8 cellular contexts compared by ENCODE assay signal in the genomic region with DNA sequence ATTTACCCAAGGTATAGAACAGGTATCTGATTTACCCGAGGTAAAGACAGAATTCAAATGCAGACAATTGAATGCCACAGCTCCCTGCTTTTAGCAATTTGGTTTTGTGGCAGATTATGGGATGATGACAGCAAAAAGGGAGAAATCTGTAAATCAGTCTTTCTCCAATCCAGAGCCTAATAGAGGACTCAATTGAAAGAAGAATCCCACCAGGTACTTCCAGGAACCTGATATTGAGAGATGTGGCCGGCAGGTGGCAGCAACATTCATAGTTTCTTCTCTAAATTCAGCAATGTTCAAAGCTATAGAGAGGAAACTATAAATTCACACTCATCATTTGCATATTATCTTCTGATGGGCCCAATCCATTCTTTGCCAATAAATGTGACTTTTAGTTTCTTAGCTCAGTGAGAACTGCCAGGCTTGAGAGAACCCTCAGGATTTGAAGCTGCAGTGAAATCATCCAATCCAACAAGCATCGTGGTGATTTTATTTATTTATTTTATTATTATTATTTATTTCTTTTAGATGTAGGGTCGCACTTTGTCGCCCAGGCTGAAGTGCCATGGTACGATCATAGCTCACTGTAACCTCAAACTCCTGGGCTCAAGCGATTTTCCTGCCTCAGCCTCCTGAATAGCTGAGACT. TPM values are rescaled to one million over a fixed set of nuclear protein-coding genes. Genes with fewer than 3 reads are reported as not detected.
DNase-seq lines count a peak whose midpoint lies in the region; ATAC-seq, FAIRE-seq and TF ChIP-seq lines count a peak whose summit lies in the region.

No MANE protein-coding gene starts in this region.

- no peaks in the 10 kb centered on the region for H3K9me3 ChIP-seq in HepG2 (ENCODE audit: low read length)

- no peaks in the 10 kb centered on the region for H4K20me1 ChIP-seq in HepG2 (ENCODE audit: insufficient read depth, low read length)

- in situ Hi-C loops in HepG2 (cut with HindIII; ENCODE audit: extremely low pct_ligation_motif_present, low pct_unique_long_range_greater_than_20kb), result loop anchor here (25.0 kb wide), 1 partner anchor 272 kb away; a partner anchor contains a TSS

- FAIRE-seq in HepG2 (lab: Jason Lieb, UNC), result peak; percentile 21

- H3K4me3 ChIP-seq in HepG2 (replicated peaks in 1 of 3; ENCODE audit: insufficient read depth in 1 of 3, low read depth in 2 of 3, low read length in 3 of 3), result no peak overlapping the region

- BruUV-seq in HepG2 (replicated peaks; lab: Mats Ljungman, UMichigan), result no TSS peak

- no peak for TF ChIP-seq EP300 in HepG2 (IDR thresholded peaks at IDR 0.05; ENCODE audit: low read depth in 2 of 2, low read length in 2 of 2)
- no peak for TF ChIP-seq EP300 in HepG2 (CRISPR knock-in tag; IDR thresholded peaks at IDR 0.05; ENCODE audit: borderline replicate concordance)

- ATAC-seq in HepG2 (peak; percentile 50), GM18861 (IDR thresholded peaks at IDR 0.05; ENCODE audit: unreplicated experiment) (no peak)

- H3K79me2 ChIP-seq in HepG2 (ENCODE audit: insufficient read depth, low read length), result no peaks in the 10 kb centered on the region

- no peaks in the 10 kb centered on the region for H3K36me3 ChIP-seq in HepG2 (replicated peaks in 1 of 2; ENCODE audit: control insufficient read depth in 1 of 2, insufficient read depth in 2 of 2, low read length in 2 of 2)

- H3K27ac ChIP-seq in 22Rv1, result no peak overlapping the region
- no peak overlapping the region for H3K27ac ChIP-seq in HepG2 (ENCODE audit: extremely low read length, insufficient read depth, low read length)

- intact Hi-C loops in HepG2 (cut with micrococcal nuclease; ENCODE audit: unreplicated experiment), result loop anchor here (5.0 kb wide), 1 partner anchor 243 kb away; no protein-coding TSS in a partner anchor

- POLR2A ChIA-PET in HepG2 (lab: Yijun Ruan, JAX), result interaction anchor here (1.3 to 2.8 kb wide), 3 partner anchors 9 to 124 kb away, joined by 3 to 14 read pairs (median 6); a partner anchor contains a TSS

- TF ChIP-seq POLR2A in HepG2 (IDR thresholded peaks at IDR 0.05; ENCODE audit: insufficient read depth in 1 of 2, low read depth in 2 of 2, low read length in 2 of 2), result no peak

- H3K4me2 ChIP-seq in HepG2 (ENCODE audit: low read depth, low read length), result no peak overlapping the region

- H3K27me3 ChIP-seq in HepG2 (ENCODE audit: control insufficient read depth in 1 of 2, insufficient read depth in 2 of 2, low read length in 2 of 2), result no peaks in the 10 kb centered on the region

- CTCF ChIA-PET in HepG2 (lab: Yijun Ruan, JAX; ENCODE audit: low intra/inter-chr PET ratio, low total read pairs), result interaction anchor here (0.7 to 1.1 kb wide), 2 partner anchors 8 to 50 kb away, joined by 3 to 4 read pairs; no protein-coding TSS in a partner anchor

- peak; percentile 22 for DNase-seq in GM19238 (ENCODE audit: insufficient read length, low spot score)
- peak; percentile 20 for DNase-seq in NCI-H226
- peak; percentile 48 for DNase-seq in activated CD4-positive, CD25-positive, alpha-beta regulatory T cell treated with anti-CD3 and anti-CD28 coated beads, Interleukin-2, amount 50 U/mL, for 16 hours (ENCODE audit: low read depth, low spot score)
- DNase-seq in central memory CD4-positive, alpha-beta T cell, result peak; percentile 52
- peak; percentile 52 for DNase-seq in HepG2 (ENCODE audit: low spot score)
- DNase-seq in stimulated activated CD4-positive, alpha-beta T cell treated with anti-CD3 and anti-CD28 coated beads, TNF-alpha, amount 100 ng/mL, for 48 hours (ENCODE audit: low read depth in 3 of 3), result peak; percentile 42 to 47 (median 47)

- H3K4me1 ChIP-seq in HepG2 (ENCODE audit: insufficient read depth, low read length), result peaks cover 9% of the 10 kb centered on the region; the same call in 1 of the 2 replicates

- no peak overlapping the region for H3K9ac ChIP-seq in HepG2 (ENCODE audit: insufficient read depth, low read depth, low read length)

- TF ChIP-seq RAD21 in HepG2 (CRISPR knock-in tag; IDR thresholded peaks at IDR 0.05), result peak; percentile 27; the same call in 1 of the 2 replicates

- WGBS in HepG2 (ENCODE audit: low lambda C conversion rate), result 28% methylated on average over 7 of the region's 7 CpGs

- TF ChIP-seq CTCF in 22Rv1 (IDR thresholded peaks at IDR 0.05), result peak; percentile 79
- peak; percentile 71 for TF ChIP-seq CTCF in HepG2 (CRISPR knock-in tag; IDR thresholded peaks at IDR 0.05)

- no peak overlapping the region for H2AFZ ChIP-seq in HepG2 (ENCODE audit: low read length)

TF ChIP-seq in HepG2, 621 proteins besides CTCF, POLR2A, EP300 and RAD21 (continues in another document):
- TF ChIP-seq NR2F2 (IDR thresholded peaks at IDR 0.05; ENCODE audit: borderline replicate concordance, low read depth), result no peak
- no peak for TF ChIP-seq FIP1L1 (IDR thresholded peaks at IDR 0.05; ENCODE audit: borderline replicate concordance, insufficient read depth, low read depth, low read length)
- TF ChIP-seq, protein P1, sequence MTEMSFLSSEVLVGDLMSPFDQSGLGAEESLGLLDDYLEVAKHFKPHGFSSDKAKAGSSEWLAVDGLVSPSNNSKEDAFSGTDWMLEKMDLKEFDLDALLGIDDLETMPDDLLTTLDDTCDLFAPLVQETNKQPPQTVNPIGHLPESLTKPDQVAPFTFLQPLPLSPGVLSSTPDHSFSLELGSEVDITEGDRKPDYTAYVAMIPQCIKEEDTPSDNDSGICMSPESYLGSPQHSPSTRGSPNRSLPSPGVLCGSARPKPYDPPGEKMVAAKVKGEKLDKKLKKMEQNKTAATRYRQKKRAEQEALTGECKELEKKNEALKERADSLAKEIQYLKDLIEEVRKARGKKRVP (CRISPR knock-in tag; IDR thresholded peaks at IDR 0.05), result no peak
- TF ChIP-seq, protein P2, sequence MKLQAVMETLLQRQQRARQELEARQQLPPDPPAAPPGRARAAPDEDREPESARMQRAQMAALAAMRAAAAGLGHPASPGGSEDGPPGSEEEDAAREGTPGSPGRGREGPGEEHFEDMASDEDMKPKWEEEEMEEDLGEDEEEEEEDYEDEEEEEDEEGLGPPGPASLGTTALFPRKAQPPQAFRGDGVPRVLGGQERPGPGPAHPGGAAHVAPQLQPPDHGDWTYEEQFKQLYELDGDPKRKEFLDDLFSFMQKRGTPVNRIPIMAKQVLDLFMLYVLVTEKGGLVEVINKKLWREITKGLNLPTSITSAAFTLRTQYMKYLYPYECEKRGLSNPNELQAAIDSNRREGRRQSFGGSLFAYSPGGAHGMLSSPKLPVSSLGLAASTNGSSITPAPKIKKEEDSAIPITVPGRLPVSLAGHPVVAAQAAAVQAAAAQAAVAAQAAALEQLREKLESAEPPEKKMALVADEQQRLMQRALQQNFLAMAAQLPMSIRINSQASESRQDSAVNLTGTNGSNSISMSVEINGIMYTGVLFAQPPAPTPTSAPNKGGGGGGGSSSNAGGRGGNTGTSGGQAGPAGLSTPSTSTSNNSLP (IDR thresholded peaks at IDR 0.05; ENCODE audit: low read depth, low read length), result peak; percentile 51; the same call in 1 of the 2 replicates

RNA-seq across cellular contexts. Expression of a gene that starts 9.8 kb away (rescaled TPM):
- 17.1 and 29.6 TPM in 2 replicates for total RNA-seq in HepG2 (2016; rRNA removed; fragmentation: Illumina TruSeq; extraction: Trizol)
- total RNA-seq in HepG2 (2016; cell fraction: cytosol; rRNA removed; fragmentation: Illumina TruSeq; extraction: Trizol; ENCODE audit: low read depth), result 12.5 and 13.7 TPM in 2 replicates
- total RNA-seq in HepG2 (2016; cell fraction: insoluble cytoplasmic fraction; rRNA removed; fragmentation: Illumina TruSeq; extraction: Trizol), result 18.0 and 28.5 TPM in 2 replicates
- 22.9 and 27.9 TPM in 2 replicates for total RNA-seq in HepG2 (2016; cell fraction: membrane; rRNA removed; fragmentation: Illumina TruSeq; extraction: Trizol)
- 19.8 and 22.8 TPM in 2 replicates for total RNA-seq in HepG2 (2016; cell fraction: nucleus; rRNA removed; fragmentation: Illumina TruSeq; extraction: Trizol)
- polyA plus RNA-seq in HepG2 (2011; rRNA removed), result 13.9 TPM in 2 replicates
- 9.3 and 14.1 TPM in 2 replicates for polyA plus RNA-seq in HepG2 (2011; cell fraction: cytosol; rRNA removed)
- 7.6 and 10.2 TPM in 2 replicates for polyA plus RNA-seq in HepG2 (2011; cell fraction: nucleus; rRNA removed)
- polyA plus RNA-seq in HepG2 (2012), result 20.1 and 20.8 TPM in 2 replicates
- 3.9 and 4.2 TPM in 2 replicates for polyA plus RNA-seq in HepG2 (2016; cell fraction: cytosol; fragmentation: Illumina TruSeq; extraction: Trizol; ENCODE audit: low read depth)
- polyA plus RNA-seq in HepG2 (2016; cell fraction: insoluble cytoplasmic fraction; fragmentation: Illumina TruSeq; extraction: Trizol; ENCODE audit: low read depth), result 36.5 and 50.9 TPM in 2 replicates
- polyA plus RNA-seq in HepG2 (2016; cell fraction: membrane; fragmentation: Illumina TruSeq; extraction: Trizol; ENCODE audit: low read depth), result 18.0 and 18.6 TPM in 2 replicates
- polyA plus RNA-seq in HepG2 (2016; cell fraction: nucleus; fragmentation: Illumina TruSeq; extraction: Trizol; ENCODE audit: insufficient read depth, low read depth), result 40.9 and 42.7 TPM in 2 replicates
- 21.5 and 24.1 TPM in 2 replicates for polyA minus RNA-seq in HepG2 (2011; rRNA and poly(A)+ RNA removed; ENCODE audit: low replicate concordance)
- 19.1 and 23.2 TPM in 2 replicates for polyA minus RNA-seq in HepG2 (2011; cell fraction: cytosol; rRNA and poly(A)+ RNA removed)
- 13.7 and 14.3 TPM in 2 replicates for polyA minus RNA-seq in HepG2 (2011; cell fraction: nucleus; rRNA and poly(A)+ RNA removed)

RNA-seq across cellular contexts. Expression of a gene that starts 30.9 kb away (rescaled TPM):
- total RNA-seq in HepG2 (2016; rRNA removed; fragmentation: Illumina TruSeq; extraction: Trizol), result 21.0 and 28.8 TPM in 2 replicates
- 7.0 and 7.5 TPM in 2 replicates for total RNA-seq in HepG2 (2016; cell fraction: cytosol; rRNA removed; fragmentation: Illumina TruSeq; extraction: Trizol; ENCODE audit: low read depth)
- total RNA-seq in HepG2 (2016; cell fraction: insoluble cytoplasmic fraction; rRNA removed; fragmentation: Illumina TruSeq; extraction: Trizol), result 20.7 and 32.3 TPM in 2 replicates
- 10.5 and 12.8 TPM in 2 replicates for total RNA-seq in HepG2 (2016; cell fraction: membrane; rRNA removed; fragmentation: Illumina TruSeq; extraction: Trizol)
- 7.0 and 9.3 TPM in 2 replicates for total RNA-seq in HepG2 (2016; cell fraction: nucleus; rRNA removed; fragmentation: Illumina TruSeq; extraction: Trizol)
- 11.7 and 14.4 TPM in 2 replicates for polyA plus RNA-seq in HepG2 (2011; rRNA removed)
- 16.5 and 19.8 TPM in 2 replicates for polyA plus RNA-seq in HepG2 (2011; cell fraction: cytosol; rRNA removed)
- polyA plus RNA-seq in HepG2 (2011; cell fraction: nucleus; rRNA removed), result 10.4 and 11.6 TPM in 2 replicates
- 9.5 and 13.0 TPM in 2 replicates for polyA plus RNA-seq in HepG2 (2012)
- polyA plus RNA-seq in HepG2 (2016; cell fraction: cytosol; fragmentation: Illumina TruSeq; extraction: Trizol; ENCODE audit: low read depth), result 2.8 and 3.8 TPM in 2 replicates
- 26.5 and 30.0 TPM in 2 replicates for polyA plus RNA-seq in HepG2 (2016; cell fraction: insoluble cytoplasmic fraction; fragmentation: Illumina TruSeq; extraction: Trizol; ENCODE audit: low read depth)
- polyA plus RNA-seq in HepG2 (2016; cell fraction: membrane; fragmentation: Illumina TruSeq; extraction: Trizol; ENCODE audit: low read depth), result 4.9 and 5.6 TPM in 2 replicates
- polyA plus RNA-seq in HepG2 (2016; cell fraction: nucleus; fragmentation: Illumina TruSeq; extraction: Trizol; ENCODE audit: insufficient read depth, low read depth), result 14.7 and 18.3 TPM in 2 replicates
- polyA minus RNA-seq in HepG2 (2011; rRNA and poly(A)+ RNA removed; ENCODE audit: low replicate concordance), result 28.2 and 57.8 TPM in 2 replicates
- 13.0 and 15.4 TPM in 2 replicates for polyA minus RNA-seq in HepG2 (2011; cell fraction: cytosol; rRNA and poly(A)+ RNA removed)
- polyA minus RNA-seq in HepG2 (2011; cell fraction: nucleus; rRNA and poly(A)+ RNA removed), result 3.6 and 4.2 TPM in 2 replicates
